Comparison of ENCODE assay signal across 14 cellular contexts in the genomic region with DNA sequence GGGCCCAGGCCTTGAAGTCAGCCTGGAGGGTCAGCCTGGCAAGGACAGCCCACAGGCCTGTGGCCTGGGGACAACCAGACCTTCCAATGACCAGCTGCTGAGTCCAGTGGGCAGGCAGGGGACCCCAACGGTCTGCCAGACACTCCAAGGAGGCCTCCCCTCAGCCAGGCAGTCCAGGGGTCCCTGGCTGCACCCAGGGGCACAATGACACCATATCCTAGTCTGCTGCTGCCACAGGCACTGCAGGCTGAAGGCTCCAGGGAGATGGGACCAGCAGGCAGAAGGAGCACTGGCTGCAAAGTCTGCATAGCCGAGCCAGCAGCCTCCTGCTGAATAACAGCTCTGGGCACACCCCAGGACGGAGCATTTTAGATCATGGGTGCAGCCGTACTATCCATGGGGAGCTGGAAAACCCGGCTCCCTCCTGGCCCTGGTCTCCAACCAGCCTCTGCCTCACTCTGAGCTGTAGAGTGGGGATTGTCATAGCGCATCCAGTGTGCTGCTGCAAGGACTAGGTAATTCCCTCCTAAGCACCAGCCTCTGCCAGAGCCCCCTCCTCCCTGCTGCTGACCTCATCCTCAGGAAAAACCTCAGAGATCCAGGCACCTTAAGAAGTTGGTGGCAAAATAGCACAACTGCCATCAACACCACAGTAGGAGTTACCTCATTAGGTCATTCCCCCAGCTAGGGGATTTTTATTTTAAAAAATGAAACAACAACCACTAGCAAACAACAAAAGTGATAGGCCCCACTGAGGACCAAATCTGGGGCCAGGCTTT. TPM values are rescaled to one million over a fixed set of nuclear protein-coding genes. Genes with fewer than 3 reads are reported as not detected.
DNase-seq lines count a peak whose midpoint lies in the region; ATAC-seq and TF ChIP-seq lines count a peak whose summit lies in the region.
"Had no signal": no experiment of that assay in that cellular context is flagged by ENCODE, and none has a peak within 500 bp of the region (broad histone marks: within the 10 kb centered on the region; RNA-seq: fewer than 3 reads in every experiment).

No MANE protein-coding gene starts in this region.

- H3K4me1 Mint-ChIP-seq in activated naive CD8-positive, alpha-beta T cell treated with anti-CD3 and anti-CD28 coated beads, Interleukin-2, amount 50 U/mL, for 24 hours, result peaks cover 95% of the 10 kb centered on the region
- H3K4me1 Mint-ChIP-seq in neural crest cell (peaks cover 57% of the 10 kb centered on the region), progenitor cell of endocrine pancreas (ENCODE audit: low read depth) (no peaks in the 10 kb centered on the region)

- H3K4me2 ChIP-seq in DOHH2 (ENCODE audit: low read length), result peak overlapping the region; percentile 94

- no peak for ATAC-seq in activated naive CD8-positive, alpha-beta T cell treated with anti-CD3 and anti-CD28 coated beads, Interleukin-2, amount 50 U/mL, for 24 hours
- no peak for ATAC-seq in GM21786 (IDR thresholded peaks at IDR 0.05; ENCODE audit: unreplicated experiment)
- no peak for ATAC-seq in HG02840 (IDR thresholded peaks at IDR 0.05; ENCODE audit: low FRiP score, unreplicated experiment)

- DNase-seq in GM20000 (ENCODE audit: low spot score) (peak; percentile 65), neural crest cell (ENCODE audit: low read depth, low spot score) (no peak), progenitor cell of endocrine pancreas (ENCODE audit: low spot score, unreplicated experiment) (no peak)
- DNase-seq in activated naive CD8-positive, alpha-beta T cell treated with anti-CD3 and anti-CD28 coated beads, Interleukin-2, amount 50 U/mL, for 24 hours, result no peak
- DNase-seq: cerebellar nuclear complex, NCI-H1417, NCI-H524, stomach had no signal

- H3K36me3 ChIP-seq in DOHH2 (ENCODE audit: control insufficient read depth, low read length), result peaks cover 2% of the 10 kb centered on the region
- H3K36me3 ChIP-seq: prostate gland, stomach had no signal

- H3K9me3 ChIP-seq in DOHH2 (ENCODE audit: control insufficient read depth, insufficient read depth, low read length), result no peaks in the 10 kb centered on the region
- H3K9me3 ChIP-seq: prostate gland, stomach had no signal

- no peaks in the 10 kb centered on the region for H3K9me2 ChIP-seq in DOHH2 (replicated peaks; ENCODE audit: control insufficient read depth, low read length)

- H3K4me1 ChIP-seq in DOHH2 (ENCODE audit: control insufficient read depth, low read length), result peaks cover 67% of the 10 kb centered on the region
- H3K4me1 ChIP-seq: prostate gland had no signal

- 0 out of 2 replicates have a peak overlapping the region, but pooled peaks have one; percentile 6 for H3K27ac ChIP-seq in DOHH2 (ENCODE audit: low read depth, low read length)
- H3K27ac ChIP-seq: prostate gland had no signal

- H4K20me1 ChIP-seq in DOHH2 (ENCODE audit: control insufficient read depth, insufficient read depth, low read depth, low read length), result no peaks in the 10 kb centered on the region

- H3K4me3 ChIP-seq in DOHH2 (ENCODE audit: low read length), result no peak overlapping the region
- H3K4me3 ChIP-seq: lung, prostate gland, stomach had no signal

- peaks cover 2% of the 10 kb centered on the region for H3K36me3 Mint-ChIP-seq in activated naive CD8-positive, alpha-beta T cell treated with anti-CD3 and anti-CD28 coated beads, Interleukin-2, amount 50 U/mL, for 24 hours (ENCODE audit: low read depth)
- H3K36me3 Mint-ChIP-seq in neural crest cell (ENCODE audit: low read depth), result no peaks in the 10 kb centered on the region
- no peaks in the 10 kb centered on the region for H3K36me3 Mint-ChIP-seq in progenitor cell of endocrine pancreas (ENCODE audit: insufficient read depth)

- TF ChIP-seq CTCF in DOHH2 (IDR thresholded peaks at IDR 0.05; ENCODE audit: low read depth, low read length, poor library complexity, severe bottlenecking) (no peak), GM20000 (IDR thresholded peaks at IDR 0.05; ENCODE audit: extremely low read depth, missing control alignments) (no peak), neural crest cell (conservative IDR thresholded peaks at IDR 0.05) (no peak), progenitor cell of endocrine pancreas (IDR thresholded peaks at IDR 0.05; ENCODE audit: unreplicated experiment) (no peak)

- H3K4me3 Mint-ChIP-seq in activated naive CD8-positive, alpha-beta T cell treated with anti-CD3 and anti-CD28 coated beads, Interleukin-2, amount 50 U/mL, for 24 hours, result no peak overlapping the region
- H3K4me3 Mint-ChIP-seq in neural crest cell (no peak overlapping the region), progenitor cell of endocrine pancreas (ENCODE audit: low read depth) (no peak overlapping the region)

- H3K27ac Mint-ChIP-seq in activated naive CD8-positive, alpha-beta T cell treated with anti-CD3 and anti-CD28 coated beads, Interleukin-2, amount 50 U/mL, for 24 hours, result peak overlapping the region; percentile 69
- H3K27ac Mint-ChIP-seq in neural crest cell (ENCODE audit: unreplicated experiment), result peak overlapping the region; percentile 35
- no peak overlapping the region for H3K27ac Mint-ChIP-seq in progenitor cell of endocrine pancreas

- H3K27me3 ChIP-seq in DOHH2 (ENCODE audit: control insufficient read depth, low read length), result no peaks in the 10 kb centered on the region

- no peaks in the 10 kb centered on the region for H3K9me3 Mint-ChIP-seq in activated naive CD8-positive, alpha-beta T cell treated with anti-CD3 and anti-CD28 coated beads, Interleukin-2, amount 50 U/mL, for 24 hours
- H3K9me3 Mint-ChIP-seq in neural crest cell (no peaks in the 10 kb centered on the region), progenitor cell of endocrine pancreas (ENCODE audit: low read depth) (no peaks in the 10 kb centered on the region)

- H3K79me2 ChIP-seq in DOHH2 (ENCODE audit: control insufficient read depth, low read length), result peaks cover 18% of the 10 kb centered on the region

- peaks cover 33% of the 10 kb centered on the region for H3F3A ChIP-seq in DOHH2 (ENCODE audit: control insufficient read depth, insufficient read depth)

- no peaks in the 10 kb centered on the region for H3K27me3 Mint-ChIP-seq in activated naive CD8-positive, alpha-beta T cell treated with anti-CD3 and anti-CD28 coated beads, Interleukin-2, amount 50 U/mL, for 24 hours
- H3K27me3 Mint-ChIP-seq in neural crest cell (ENCODE audit: low read depth) (no peaks in the 10 kb centered on the region), progenitor cell of endocrine pancreas (peaks cover 13% of the 10 kb centered on the region)

RNA-seq across cellular contexts. Expression of a gene that starts 4.8 kb away (rescaled TPM):
- 1.0 and 1.5 TPM in 2 replicates for total RNA-seq in neural crest cell
- total RNA-seq in progenitor cell of endocrine pancreas, result 0.20 TPM in 1 of 2 replicates, not detected in the other

RNA-seq across cellular contexts. Expression of a gene that starts 39.0 kb away (rescaled TPM):
- total RNA-seq in neural crest cell (0.32 and 0.54 TPM in 2 replicates), progenitor cell of endocrine pancreas (0.11 and 0.14 TPM in 2 replicates)
- total RNA-seq: Right ventricle myocardium superior had no signal
